Comparison of ENCODE assay signal across 8 cellular contexts in genomic region chr5:133754575-133755169, GRCh38.
A peak's percentile ranks its signal among the peaks of the same experiment; 100 is the strongest.
DNase-seq lines count a peak whose midpoint lies in the region; ATAC-seq and TF ChIP-seq lines count a peak whose summit lies in the region.

No MANE protein-coding gene starts in this region.

- peaks cover 17% of the 10 kb centered on the region for H3K4me1 ChIP-seq in PC-3 (ENCODE audit: insufficient read depth, low read length)
- H3K4me1 ChIP-seq in naive thymus-derived CD4-positive, alpha-beta T cell (ENCODE audit: control insufficient read depth in 2 of 2, insufficient read depth in 2 of 2, low read length in 2 of 2): no peaks in the 10 kb centered on the region

- no peaks in the 10 kb centered on the region for H3K36me3 Mint-ChIP-seq in naive thymus-derived CD4-positive, alpha-beta T cell

- peak overlapping the region; percentile 61 for H3K27ac ChIP-seq in PC-3 (ENCODE audit: low read length)
- H3K27ac ChIP-seq in naive thymus-derived CD4-positive, alpha-beta T cell (ENCODE audit: low read depth, low read length): no peak overlapping the region

- H3K9me2 ChIP-seq in PC-3 (replicated peaks; ENCODE audit: low read length): no peaks in the 10 kb centered on the region

- no peak overlapping the region for H3K27ac Mint-ChIP-seq in naive thymus-derived CD4-positive, alpha-beta T cell

- TF ChIP-seq CTCF in GM12872 (IDR thresholded peaks at IDR 0.05; ENCODE audit: insufficient read depth, low read depth, low read length): peak; percentile 83
- TF ChIP-seq CTCF in PC-3 (conservative IDR thresholded peaks at IDR 0.05; ENCODE audit: low read depth, low read length): peak; percentile 56

- H2AFZ ChIP-seq in PC-3 (ENCODE audit: low read length): no peak overlapping the region

- CTCF ChIA-PET in PC-3 (lab: Charles Lee): no interaction called here
- CTCF ChIA-PET in naive thymus-derived CD4-positive, alpha-beta T cell (lab: Charles Lee): interaction anchor here (1.0 to 1.1 kb wide), 2 partner anchors 9 to 115 kb away, joined by 3 to 5 read pairs; no protein-coding TSS in a partner anchor

- no peaks in the 10 kb centered on the region for H4K20me1 ChIP-seq in PC-3 (ENCODE audit: low read length)

- no peak overlapping the region for H3K9ac ChIP-seq in PC-3 (ENCODE audit: low read length)

- DNase-seq in AG20443 (ENCODE audit: low spot score): peak; percentile 56
- DNase-seq in PC-3: peak; percentile 36
- DNase-seq in dermis microvascular lymphatic vessel endothelial cell (ENCODE audit: low read depth in 2 of 2): peak; percentile 15 to 39
- DNase-seq in naive thymus-derived CD4-positive, alpha-beta T cell: peak in 1 of 9 donors; percentile 3
- no peak for DNase-seq in amniotic stem cell (lab: John Stamatoyannopoulos, UW)
- DNase-seq in DMS79 (lab: John Stamatoyannopoulos, UW): no peak
- DNase-seq in effector CD4-positive, alpha-beta T cell: no peak

- H3K36me3 ChIP-seq in PC-3 (ENCODE audit: low read depth, low read length): no peaks in the 10 kb centered on the region
- no peaks in the 10 kb centered on the region for H3K36me3 ChIP-seq in naive thymus-derived CD4-positive, alpha-beta T cell (ENCODE audit: control insufficient read depth in 2 of 3, insufficient read depth in 3 of 3, low read length in 3 of 3)

- BruUV-seq in PC-3 (replicated peaks; lab: Mats Ljungman, UMichigan): no TSS peak

- peaks cover 5% of the 10 kb centered on the region for H3F3A ChIP-seq in PC-3 (ENCODE audit: low read length, unreplicated experiment)

- H3K27me3 ChIP-seq in PC-3 (ENCODE audit: low read length): no peaks in the 10 kb centered on the region
- no peaks in the 10 kb centered on the region for H3K27me3 ChIP-seq in naive thymus-derived CD4-positive, alpha-beta T cell (ENCODE audit: control insufficient read depth in 2 of 2, insufficient read depth in 2 of 2, low read length in 2 of 2)

- POLR2A ChIA-PET in PC-3 (lab: Charles Lee; ENCODE audit: unreplicated experiment): no interaction called here
- POLR2A ChIA-PET in naive thymus-derived CD4-positive, alpha-beta T cell (lab: Charles Lee): no interaction called here

- H3K27me3 Mint-ChIP-seq in naive thymus-derived CD4-positive, alpha-beta T cell: peaks cover 15 to 36% (median 25%) of the 10 kb centered on the region in 5 donors

- no peaks in the 10 kb centered on the region for H3K9me3 ChIP-seq in PC-3 (ENCODE audit: low read length)
- H3K9me3 ChIP-seq in naive thymus-derived CD4-positive, alpha-beta T cell (ENCODE audit: control insufficient read depth in 2 of 3, low read length in 3 of 3): no peaks in the 10 kb centered on the region

- no peak overlapping the region for H3K4me3 Mint-ChIP-seq in naive thymus-derived CD4-positive, alpha-beta T cell

- H3K4me1 Mint-ChIP-seq in naive thymus-derived CD4-positive, alpha-beta T cell: peaks cover 0 to 4% (median 0%) of the 10 kb centered on the region in 7 donors

- intact Hi-C loops in PC-3 (cut with micrococcal nuclease): loop anchor here (5.0 kb wide), 1 partner anchor 92 kb away; no protein-coding TSS in a partner anchor
- intact Hi-C loops in naive thymus-derived CD4-positive, alpha-beta T cell (cut with micrococcal nuclease): loop anchor here (1.0 kb wide), 1 partner anchor 115 kb away; no protein-coding TSS in a partner anchor

- H3K79me2 ChIP-seq in PC-3 (ENCODE audit: low read length): no peaks in the 10 kb centered on the region

- no peak for ATAC-seq in PC-3
- ATAC-seq in naive thymus-derived CD4-positive, alpha-beta T cell: peak; percentile 42

- peaks cover 0 to 2% (median 0%) of the 10 kb centered on the region in 11 donors for H3K9me3 Mint-ChIP-seq in naive thymus-derived CD4-positive, alpha-beta T cell

- no peak overlapping the region for H3K4me3 ChIP-seq in PC-3 (ENCODE audit: low read length)
- no peak overlapping the region for H3K4me3 ChIP-seq in naive thymus-derived CD4-positive, alpha-beta T cell (ENCODE audit: low read length)

- H3K4me2 ChIP-seq in PC-3 (ENCODE audit: low read length): no peak overlapping the region

Comparison
In these comparisons a context has a peak if more than half of its experiments do, and no peak if none do; other contexts are left out.
1. DNase-seq: peak in AG20443 (single experiment), PC-3 (single experiment) and dermis microvascular lymphatic vessel endothelial cell (2 of 2); none in amniotic stem cell (single experiment), DMS79 (single experiment) and effector CD4-positive, alpha-beta T cell (single experiment).